29 cellular contexts compared by ENCODE assay signal in the genomic region with DNA sequence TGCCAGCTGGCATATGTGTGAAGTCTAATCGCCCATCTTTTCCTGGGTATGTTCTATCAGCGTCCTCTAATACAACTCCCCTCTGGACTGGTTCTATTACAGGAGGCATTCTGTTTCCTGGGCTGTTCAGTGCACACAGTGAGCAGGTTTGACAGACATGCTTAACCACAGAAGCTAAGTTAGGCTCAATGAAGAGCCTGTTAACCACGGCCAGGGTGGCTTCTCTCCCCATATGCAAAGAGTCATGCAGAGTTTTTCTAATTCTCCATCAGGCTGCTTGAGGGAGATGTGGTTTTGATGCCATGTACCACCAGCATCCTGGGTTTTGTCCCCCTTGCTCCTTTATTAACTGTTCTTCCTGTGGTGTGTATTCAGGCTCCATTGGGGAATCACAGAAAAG. TPM values are rescaled to one million over a fixed set of nuclear protein-coding genes. Genes with fewer than 3 reads are reported as not detected.
DNase-seq lines count a peak whose midpoint lies in the region; ATAC-seq, FAIRE-seq and TF ChIP-seq lines count a peak whose summit lies in the region.
"Had no signal": no experiment of that assay in that cellular context is flagged by ENCODE, and none has a peak within 500 bp of the region (broad histone marks: within the 10 kb centered on the region; RNA-seq: fewer than 3 reads in every experiment).

No MANE protein-coding gene starts in this region.

- TF ChIP-seq RAD21 in GM12878 (IDR thresholded peaks at IDR 0.05; ENCODE audit: insufficient read depth, low read depth, low read length): no peak

- no peak overlapping the region for H3K9ac ChIP-seq in GM12878 (ENCODE audit: control insufficient read depth, insufficient read depth, low read length)
- H3K9ac ChIP-seq: KMS-11 had no signal

- RAD21 ChIA-PET in GM12878 (lab: Charles Lee; ENCODE audit: unreplicated experiment): interaction anchor here (0.8 to 1.7 kb wide), 2 partner anchors 10 to 66 kb away, joined by 3 to 7 read pairs; no protein-coding TSS in a partner anchor

- peaks cover 16% of the 10 kb centered on the region for H3K4me1 Mint-ChIP-seq in CD4-positive, alpha-beta T cell (ENCODE audit: low read depth)
- H3K4me1 Mint-ChIP-seq: mesothelial cell of epicardium, neural crest cell had no signal

- ATAC-seq in CD4-positive, alpha-beta T cell (ENCODE audit: poor library complexity): no peak
- peak; percentile 50; the same call in 2 of the 3 replicates for ATAC-seq in GM12878
- no peak for ATAC-seq in GM21619 (IDR thresholded peaks at IDR 0.05; ENCODE audit: unreplicated experiment)
- ATAC-seq: left lobe of liver; stimulated activated memory B cell treated with anti-CD40 and anti-IgM and Interleukin-4, amounts not matched to agents 10 μg/mL and 1 μg/mL and 100 μg/mL, for 72 hours had no signal

- H3K27ac ChIP-seq in ACC112 (ENCODE audit: low read depth, low read length) (no peak overlapping the region), GM12878 (ENCODE audit: control insufficient read depth, insufficient read depth) (no peak overlapping the region)
- no peak overlapping the region for H3K27ac ChIP-seq in CD4-positive, alpha-beta T cell (ENCODE audit: low read depth, low read length)
- H3K27ac ChIP-seq: KMS-11, prostate gland, thoracic aorta had no signal

- H3K36me3 ChIP-seq in ACC112 (ENCODE audit: insufficient read depth, low read length) (no peaks in the 10 kb centered on the region), GM12878 (ENCODE audit: control insufficient read depth in 2 of 2, insufficient read depth in 2 of 2, low read length in 1 of 2) (no peaks in the 10 kb centered on the region)
- H3K36me3 ChIP-seq: prostate gland, thoracic aorta had no signal

- H3K36me3 Mint-ChIP-seq in CD4-positive, alpha-beta T cell (ENCODE audit: low read depth): no peaks in the 10 kb centered on the region
- H3K36me3 Mint-ChIP-seq: activated naive CD4-positive, alpha-beta T cell treated with anti-CD3 and anti-CD28 coated beads, Interleukin-2, amount 10 ng/mL, durations not matched to agents 7 days and 5 days; mesothelial cell of epicardium had no signal

- 0 out of 2 replicates have a peak overlapping the region, but pooled peaks have one; percentile 11 for H3K4me2 ChIP-seq in GM12878 (ENCODE audit: control insufficient read depth, insufficient read depth)
- H3K4me2 ChIP-seq: KMS-11 had no signal

- BruUV-seq in GM12878 (replicated peaks; lab: Mats Ljungman, UMichigan): no TSS peak

- H3K4me3 Mint-ChIP-seq in CD4-positive, alpha-beta T cell: peak overlapping the region; percentile 51
- H3K4me3 Mint-ChIP-seq: activated naive CD4-positive, alpha-beta T cell treated with anti-CD3 and anti-CD28 coated beads, Interleukin-2, amount 10 ng/mL, durations not matched to agents 7 days and 5 days; mesothelial cell of epicardium; neural crest cell; stimulated activated memory B cell treated with anti-CD40 and anti-IgM and Interleukin-4, amounts not matched to agents 10 μg/mL and 1 μg/mL and 100 μg/mL, for 72 hours had no signal

- SMC1A ChIA-PET in GM12878 (lab: Charles Lee; ENCODE audit: uncharacterized antibody, unreplicated experiment): interaction anchor here (0.8 to 1.0 kb wide), 2 partner anchors 28 to 66 kb away, joined by 3 read pairs; no protein-coding TSS in a partner anchor

- POLR2A ChIA-PET in CD4-positive, alpha-beta T cell (lab: Charles Lee): no interaction called here
- POLR2A ChIA-PET in GM12878 (lab: Charles Lee): interaction anchor here (0.7 kb wide), 2 partner anchors 125 to 126 kb away, joined by 4 read pairs; no protein-coding TSS in a partner anchor

- H3K9me3 Mint-ChIP-seq in CD4-positive, alpha-beta T cell: no peaks in the 10 kb centered on the region
- H3K9me3 Mint-ChIP-seq: activated naive CD4-positive, alpha-beta T cell treated with anti-CD3 and anti-CD28 coated beads, Interleukin-2, amount 10 ng/mL, durations not matched to agents 7 days and 5 days had no signal

- peaks cover 8% of the 10 kb centered on the region for H3K4me1 ChIP-seq in ACC112 (ENCODE audit: control insufficient read depth, insufficient read depth, low read length, unreplicated experiment)
- H3K4me1 ChIP-seq in GM12878 (ENCODE audit: control insufficient read depth, insufficient read depth, low read length): peaks cover 2% of the 10 kb centered on the region; the same call in 1 of the 2 replicates
- H3K4me1 ChIP-seq: prostate gland had no signal

- peak overlapping the region; percentile 66 for H3K27ac Mint-ChIP-seq in CD4-positive, alpha-beta T cell
- H3K27ac Mint-ChIP-seq: activated naive CD4-positive, alpha-beta T cell treated with anti-CD3 and anti-CD28 coated beads, Interleukin-2, amount 10 ng/mL, durations not matched to agents 7 days and 5 days; mesothelial cell of epicardium; stimulated activated memory B cell treated with anti-CD40 and anti-IgM and Interleukin-4, amounts not matched to agents 10 μg/mL and 1 μg/mL and 100 μg/mL, for 72 hours had no signal

- TF ChIP-seq POLR2A in GM12878 (IDR thresholded peaks at IDR 0.05; ENCODE audit: low read depth, low read length): no peak

- H3K27me3 Mint-ChIP-seq in CD4-positive, alpha-beta T cell: no peaks in the 10 kb centered on the region
- H3K27me3 Mint-ChIP-seq: CD4-positive, alpha-beta memory T cell; stimulated activated memory B cell treated with anti-CD40 and anti-IgM and Interleukin-4, amounts not matched to agents 10 μg/mL and 1 μg/mL and 100 μg/mL, for 72 hours had no signal

- no peak for TF ChIP-seq EP300 in GM12878 (IDR thresholded peaks at IDR 0.05; ENCODE audit: borderline replicate concordance in 1 of 2, control insufficient read depth in 1 of 2, low read depth in 2 of 2, low read length in 2 of 2)

- no peak for DNase-seq in CD4-positive, alpha-beta T cell
- peak; percentile 31 for DNase-seq in MV-4-11 (lab: John Stamatoyannopoulos, UW)
- peak; percentile 8 for DNase-seq in GM12878 (ENCODE audit: low read depth, low spot score)
- DNase-seq in NCI-H226: no peak
- DNase-seq in stimulated activated CD4-positive, alpha-beta T cell treated with anti-CD3 and anti-CD28 coated beads, Interleukin-1b, Interleukin-23, amount 100 ng/mL, for 48 hours: no peak
- no peak for DNase-seq in activated CD4-positive, alpha-beta T cell treated with anti-CD3 and anti-CD28 coated beads for 48 hours
- DNase-seq: activated CD4-positive, alpha-beta T cell treated with anti-CD3 and anti-CD28 coated beads, Interleukin-2, amount 50 U/mL, for 4 hours; activated naive CD4-positive, alpha-beta T cell treated with anti-CD3 and anti-CD28 coated beads, Interleukin-2, amount 10 ng/mL, durations not matched to agents 7 days and 5 days; activated T-cell treated with anti-CD3 and anti-CD28 coated beads, Interleukin-2, amount 50 U/mL, for 1 hour; CD4-positive, alpha-beta memory T cell; NCI-H1092 treated with DMSO at 0.1 percent for 48 hours; NCI-H2029; NCI-H446; OCI-M1; Right ventricle myocardium superior; SW 1271 had no signal

- no peaks in the 10 kb centered on the region for H3K9me3 ChIP-seq in CD4-positive, alpha-beta T cell (ENCODE audit: control insufficient read depth, low read length)
- H3K9me3 ChIP-seq in GM12878 (replicated peaks; ENCODE audit: control insufficient read depth, insufficient read depth, low read length): peaks cover 3% of the 10 kb centered on the region; the same call in 1 of the 3 replicates
- H3K9me3 ChIP-seq: prostate gland, thoracic aorta had no signal

- intact Hi-C loops in CD4-positive, alpha-beta T cell (cut with DNase I, micrococcal nuclease): no loop called here
- intact Hi-C loops in GM12878 (cut with micrococcal nuclease; ENCODE audit: unreplicated experiment): loop anchor here (10.0 kb wide), 1 partner anchor 64 kb away; no protein-coding TSS in a partner anchor

- H3K27me3 ChIP-seq in ACC112 (ENCODE audit: insufficient read depth, low read length): no peaks in the 10 kb centered on the region
- no peaks in the 10 kb centered on the region for H3K27me3 ChIP-seq in CD4-positive, alpha-beta T cell (ENCODE audit: control insufficient read depth, insufficient read depth, low read length)
- H3K27me3 ChIP-seq in GM12878 (replicated peaks in 1 of 2; ENCODE audit: control insufficient read depth in 2 of 2, insufficient read depth in 2 of 2, low read length in 1 of 2): no peaks in the 10 kb centered on the region; a peak in 1 of 4 replicates

- no peaks in the 10 kb centered on the region for H4K20me1 ChIP-seq in GM12878 (ENCODE audit: control insufficient read depth, insufficient read depth)

- H3K4me3 ChIP-seq in ACC112 (ENCODE audit: low read depth, low read length) (peak overlapping the region; percentile 82), GM12878 (no peak overlapping the region)
- H3K4me3 ChIP-seq: prostate gland, thoracic aorta had no signal

- WGBS in GM12878 (ENCODE audit: insufficient coverage, insufficient replicate concordance, low lambda C conversion rate, missing lambda C conversion rate): 21% methylated on average over 3 of the region's 3 CpGs

- in situ Hi-C loops in GM12878 (cut with MboI): no loop called here

- CTCF ChIA-PET in CD4-positive, alpha-beta T cell (lab: Charles Lee): interaction anchor here (0.7 kb wide), 1 partner anchor 27 kb away, joined by 4 read pairs; no protein-coding TSS in a partner anchor
- CTCF ChIA-PET in GM12878 (lab: Yijun Ruan, JAX): interaction anchor here (0.8 to 1.1 kb wide), 6 partner anchors 24 to 259 kb away, joined by 3 to 4 read pairs (median 4); no protein-coding TSS in a partner anchor

- peak; percentile 75 for FAIRE-seq in GM12878 (lab: Jason Lieb, UNC)

- H2AFZ ChIP-seq in ACC112 (ENCODE audit: low read length, unreplicated experiment) (no peak overlapping the region), GM12878 (ENCODE audit: control insufficient read depth, low read depth, low read length) (no peak overlapping the region; the same call in 1 of the 2 replicates)

- H3K79me2 ChIP-seq in ACC112 (ENCODE audit: control insufficient read depth, insufficient read depth, low read length, unreplicated experiment): peaks cover 14% of the 10 kb centered on the region
- no peaks in the 10 kb centered on the region for H3K79me2 ChIP-seq in GM12878 (ENCODE audit: control insufficient read depth, insufficient read depth, low read length)

- no peak for TF ChIP-seq CTCF in CD4-positive, alpha-beta T cell (IDR thresholded peaks at IDR 0.05)
- TF ChIP-seq CTCF in GM12878 (IDR thresholded peaks at IDR 0.05 in 2 of 3, conservative IDR thresholded peaks at IDR 0.05 in 1 of 3; ENCODE audit: control insufficient read depth in 2 of 3, extremely low read depth in 1 of 3, insufficient read depth in 1 of 3, low read depth in 3 of 3, low read length in 3 of 3): no peak

RNA-seq across cellular contexts. Expression of gene ALOX12, which starts 57.2 kb away (rescaled TPM):
- total RNA-seq in CD4-positive, alpha-beta T cell: not detected
- total RNA-seq in GM12878 (2013; cell fraction: nucleolus; rRNA removed): not detected in 2 replicates
- not detected in 2 replicates for total RNA-seq in GM12878 (2014; rRNA removed)
- total RNA-seq in GM12878 (2014; rRNA removed; fragmentation: Illumina TruSeq; extraction: Trizol): not detected in 2 replicates
- total RNA-seq in GM12878 (2021): not detected in 2 replicates
- polyA plus RNA-seq in GM12878 (2011; ENCODE audit: low read depth): not detected
- not detected in 2 replicates for polyA plus RNA-seq in GM12878 (2011; rRNA removed)
- polyA plus RNA-seq in GM12878 (2011; cell fraction: cytosol; rRNA removed): not detected in 2 replicates
- polyA plus RNA-seq in GM12878 (2011; cell fraction: nucleus; rRNA removed): 0.04 TPM in 1 of 2 replicates, not detected in the other
- 0.60 and 0.83 TPM in 2 replicates for polyA plus RNA-seq in GM12878 (2012)
- polyA plus RNA-seq in GM12878 (2014; fragmentation: Illumina TruSeq; extraction: Trizol): not detected in 2 replicates
- under 1 TPM; 0.23 to 0.51 TPM for polyA plus RNA-seq in GM12878 (2014; fragmentation: Nextera tagmentation; extraction: Ambion mirVana)
- not detected in 2 replicates for polyA plus RNA-seq in GM12878 (2014; rRNA removed)
- polyA plus RNA-seq in GM12878 (2016; fragmentation: Nextera tagmentation; extraction: Ambion mirVana): under 1 TPM; 0.64 to 0.82 TPM
- polyA minus RNA-seq in GM12878 (2011; rRNA and poly(A)+ RNA removed): not detected in 2 replicates
- polyA minus RNA-seq in GM12878 (2011; cell fraction: cytosol; rRNA and poly(A)+ RNA removed): not detected in 2 replicates
- polyA minus RNA-seq in GM12878 (2011; cell fraction: nucleus; rRNA and poly(A)+ RNA removed): not detected in 2 replicates
- total RNA-seq: CD4-positive, alpha-beta memory T cell; fibroblast of villous mesenchyme; G401; HT1080; left lobe of liver; Right ventricle myocardium superior; skeletal muscle tissue; thoracic aorta had no signal

Comparison
In these comparisons a context has a peak if more than half of its experiments do, and no peak if none do; other contexts are left out.
1. DNase-seq: peak in MV-4-11 (single experiment) and GM12878 (single experiment); none in CD4-positive, alpha-beta T cell (0 of 10), NCI-H226 (single experiment), stimulated activated CD4-positive, alpha-beta T cell treated with anti-CD3 and anti-CD28 coated beads, Interleukin-1b, Interleukin-23, amount 100 ng/mL, for 48 hours (single experiment) and activated CD4-positive, alpha-beta T cell treated with anti-CD3 and anti-CD28 coated beads for 48 hours (single experiment).